In the genomic region with DNA sequence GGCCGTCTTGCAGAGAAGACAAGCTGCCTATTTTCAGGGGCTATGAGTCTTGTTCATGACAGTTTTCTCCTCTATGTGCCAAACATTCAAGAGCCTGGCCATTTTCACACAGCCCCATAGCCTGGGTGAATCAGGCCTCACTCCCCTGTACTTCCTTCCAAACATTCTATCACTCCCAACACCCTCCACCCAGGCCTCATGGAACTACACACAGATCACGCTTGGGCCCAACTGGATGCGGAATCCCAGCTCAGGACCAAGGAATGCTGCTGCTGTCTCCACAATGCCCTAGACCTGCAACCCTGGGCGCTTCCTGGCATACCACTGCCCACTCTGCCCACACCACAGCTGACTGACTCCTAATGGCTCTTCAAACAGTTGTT, we compare ENCODE assay signal across 18 cellular contexts. TPM values are rescaled to one million over a fixed set of nuclear protein-coding genes. Genes with fewer than 3 reads are reported as not detected.
DNase-seq lines count a peak whose midpoint lies in the region; ATAC-seq and TF ChIP-seq lines count a peak whose summit lies in the region.
"Had no signal": no experiment of that assay in that cellular context is flagged by ENCODE, and none has a peak within 500 bp of the region (broad histone marks: within the 10 kb centered on the region; RNA-seq: fewer than 3 reads in every experiment).

No MANE protein-coding gene starts in this region.

- BruUV-seq in MCF 10A (replicated peaks; lab: Mats Ljungman, UMichigan): no TSS peak

- peak; percentile 9 for DNase-seq in LHCN-M2 (ENCODE audit: low read depth)
- DNase-seq in glutamatergic neuron: no peak
- DNase-seq in mucosa of descending colon: peak in 1 of 3 donors; percentile 26
- DNase-seq in substantia nigra (lab: John Stamatoyannopoulos, UW): no peak
- no peak for DNase-seq in CD1c-positive myeloid dendritic cell (ENCODE audit: extremely low spot score)
- DNase-seq in NCI-H2227 treated with DMSO at 0.1 percent for 48 hours (lab: John Stamatoyannopoulos, UW): no peak
- no peak for DNase-seq in MCF 10A (ENCODE audit: unreplicated experiment)
- DNase-seq: activated CD4-positive, alpha-beta T cell treated with anti-CD3 and anti-CD28 coated beads, Interleukin-2, amount 50 U/mL, for 4 hours; activated T-cell treated with anti-CD3 and anti-CD28 coated beads, Interleukin-2, amount 50 U/mL, for 1 hour; effector memory CD8-positive, alpha-beta T cell; EL; MG63; NCI-H1694 treated with DMSO at 0.1 percent for 48 hours had no signal

- TF ChIP-seq CTCF in glutamatergic neuron (IDR thresholded peaks at IDR 0.05; ENCODE audit: partially characterized antibody, unreplicated experiment): no peak
- TF ChIP-seq CTCF in mucosa of descending colon (IDR thresholded peaks at IDR 0.05): no peak
- no peak for TF ChIP-seq CTCF in MCF 10A (IDR thresholded peaks at IDR 0.05; ENCODE audit: unreplicated experiment)

- H3K27me3 Mint-ChIP-seq in glutamatergic neuron (ENCODE audit: unreplicated experiment): peaks cover 1% of the 10 kb centered on the region
- H3K27me3 Mint-ChIP-seq in MCF 10A (ENCODE audit: insufficient read depth, unreplicated experiment): no peaks in the 10 kb centered on the region

- no peaks in the 10 kb centered on the region for H3K9me3 ChIP-seq in mucosa of descending colon
- H3K9me3 ChIP-seq: MG63, suprapubic skin had no signal

- no peaks in the 10 kb centered on the region for H3K36me3 ChIP-seq in mucosa of descending colon (ENCODE audit: low read depth)
- H3K36me3 ChIP-seq: MG63, suprapubic skin had no signal

- H3K9me3 Mint-ChIP-seq in glutamatergic neuron (ENCODE audit: unreplicated experiment) (peaks cover 4% of the 10 kb centered on the region), MCF 10A (ENCODE audit: unreplicated experiment) (no peaks in the 10 kb centered on the region)
- H3K9me3 Mint-ChIP-seq: activated naive CD4-positive, alpha-beta T cell treated with anti-CD3 and anti-CD28 coated beads, Interleukin-2, amount 50 U/mL, for 72 hours; effector memory CD8-positive, alpha-beta T cell; mesothelial cell of epicardium had no signal

- H3K27ac Mint-ChIP-seq in glutamatergic neuron (ENCODE audit: unreplicated experiment): peak overlapping the region; percentile 8
- H3K27ac Mint-ChIP-seq in MCF 10A (ENCODE audit: low read depth, unreplicated experiment): no peak overlapping the region
- H3K27ac Mint-ChIP-seq: activated naive CD4-positive, alpha-beta T cell treated with anti-CD3 and anti-CD28 coated beads, Interleukin-2, amount 50 U/mL, for 72 hours; CD14-positive monocyte; effector memory CD8-positive, alpha-beta T cell; mesothelial cell of epicardium had no signal

- intact Hi-C loops in mucosa of descending colon (cut with DNase I, micrococcal nuclease): no loop called here
- intact Hi-C loops in MCF 10A (cut with micrococcal nuclease): no loop called here

- peak; percentile 4 for ATAC-seq in mucosa of descending colon
- ATAC-seq: activated naive CD4-positive, alpha-beta T cell treated with anti-CD3 and anti-CD28 coated beads, Interleukin-2, amount 50 U/mL, for 72 hours; effector memory CD8-positive, alpha-beta T cell had no signal

- no peak overlapping the region for H3K4me3 Mint-ChIP-seq in glutamatergic neuron (ENCODE audit: unreplicated experiment)
- no peak overlapping the region for H3K4me3 Mint-ChIP-seq in MCF 10A (ENCODE audit: unreplicated experiment)
- H3K4me3 Mint-ChIP-seq: CD14-positive monocyte; effector memory CD8-positive, alpha-beta T cell; mesothelial cell of epicardium had no signal

- peaks cover 33% of the 10 kb centered on the region for H3K4me1 ChIP-seq in mucosa of descending colon (ENCODE audit: low read depth)
- H3K4me1 ChIP-seq: parathyroid adenoma had no signal

- H3K4me1 Mint-ChIP-seq in glutamatergic neuron (ENCODE audit: low read depth, unreplicated experiment) (peaks cover 7% of the 10 kb centered on the region), MCF 10A (ENCODE audit: insufficient read depth, unreplicated experiment) (no peaks in the 10 kb centered on the region)
- H3K4me1 Mint-ChIP-seq: CD14-positive monocyte, mesothelial cell of epicardium had no signal

- POLR2A ChIA-PET in MCF 10A (lab: Yijun Ruan, JAX): interaction anchor here (0.8 kb wide), 1 partner anchor 34 kb away, joined by 3 read pairs; no protein-coding TSS in a partner anchor

- H3K4me3 ChIP-seq in mucosa of descending colon: no peak overlapping the region
- H3K4me3 ChIP-seq: MG63, suprapubic skin had no signal

- H3K27ac ChIP-seq in substantia nigra (ENCODE audit: low read depth, low read length, poor library complexity, severe bottlenecking): peak overlapping the region; percentile 63
- H3K27ac ChIP-seq: parathyroid adenoma, suprapubic skin had no signal

- CTCF ChIA-PET in MCF 10A (lab: Yijun Ruan, JAX): no interaction called here

- no peaks in the 10 kb centered on the region for H3K36me3 Mint-ChIP-seq in glutamatergic neuron (ENCODE audit: unreplicated experiment)
- no peaks in the 10 kb centered on the region for H3K36me3 Mint-ChIP-seq in MCF 10A (ENCODE audit: insufficient read depth, unreplicated experiment)
- H3K36me3 Mint-ChIP-seq: activated naive CD4-positive, alpha-beta T cell treated with anti-CD3 and anti-CD28 coated beads, Interleukin-2, amount 50 U/mL, for 72 hours; CD14-positive monocyte; mesothelial cell of epicardium had no signal

RNA-seq across cellular contexts. Expression of a gene that starts 39.4 kb away (rescaled TPM):
- total RNA-seq in LHCN-M2 (2014; rRNA removed) (0.13 and 0.52 TPM in 2 replicates), glutamatergic neuron (ENCODE audit: unreplicated experiment) (3.8 TPM), mucosa of descending colon (10 to 100 TPM; 21.3 to 58.4 (median 30.3) TPM), MCF 10A (2022) (29.8 and 30.8 TPM in 2 replicates)
- 0.12 TPM for polyA plus RNA-seq in LHCN-M2 (2012)
